Comparison of ENCODE assay signal across 20 cellular contexts in the genomic region with DNA sequence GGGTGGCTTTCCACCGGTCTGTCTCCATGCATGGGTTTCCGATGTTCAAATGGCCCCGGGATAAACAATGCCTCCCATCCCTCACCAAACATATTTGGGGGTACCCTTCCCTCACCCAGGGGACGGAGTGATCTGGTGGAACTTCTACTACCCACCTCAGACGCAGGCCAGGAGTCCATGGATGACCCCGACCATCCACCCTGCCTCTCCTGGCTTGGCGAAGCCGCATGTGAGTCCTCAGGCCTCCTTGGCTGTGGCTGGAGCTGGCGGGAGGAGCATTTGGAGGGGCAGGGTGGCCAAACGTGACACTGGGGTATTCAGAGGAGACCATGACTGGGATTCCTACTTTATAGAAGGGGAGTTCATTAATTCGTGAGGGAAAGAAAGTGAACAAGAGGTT. TPM values are rescaled to one million over a fixed set of nuclear protein-coding genes. Genes with fewer than 3 reads are reported as not detected.
"Had no signal": no experiment of that assay in that cellular context is flagged by ENCODE, and none has a peak within 500 bp of the region (broad histone marks: within the 10 kb centered on the region; RNA-seq: fewer than 3 reads in every experiment).

No MANE protein-coding gene starts in this region.

- DNase-seq: activated CD4-positive, CD25-positive, alpha-beta regulatory T cell treated with anti-CD3 and anti-CD28 coated beads, Interleukin-2, amount 50 U/mL, for 72 hours; activated naive CD4-positive, alpha-beta T cell treated with anti-CD3 and anti-CD28 coated beads for 36 hours; activated naive CD8-positive, alpha-beta T cell treated with anti-CD3 and anti-CD28 coated beads, Interleukin-2, amount 50 U/mL, for 24 hours; activated T-cell treated with anti-CD3 and anti-CD28 coated beads, Interleukin-2, amount 50 U/mL, for 24 hours; anterior cingulate cortex; effector CD4-positive, alpha-beta T cell; heart right ventricle; left colon; nucleus accumbens; stimulated activated CD4-positive, alpha-beta T cell treated with anti-CD3 and anti-CD28 coated beads, Interleukin-2, amount 100 ng/mL, for 48 hours; stimulated activated naive CD8-positive, alpha-beta T cell treated with anti-CD3 and anti-CD28 coated beads, Interleukin-15, amount 100 ng/mL, for 72 hours; trophoblast cell had no signal

- H3K27me3 ChIP-seq: heart right ventricle, right atrium auricular region had no signal

- H3K9me3 ChIP-seq: heart right ventricle, right atrium auricular region, suprapubic skin had no signal

- H3K4me3 ChIP-seq: coronary artery, heart right ventricle, lung, right atrium auricular region, suprapubic skin had no signal

- H3K27ac ChIP-seq: coronary artery, heart right ventricle, right atrium auricular region, suprapubic skin had no signal

- H3K4me1 ChIP-seq: right atrium auricular region, suprapubic skin had no signal

- H3K36me3 ChIP-seq: heart right ventricle, right atrium auricular region, suprapubic skin had no signal

RNA-seq across cellular contexts. Expression of gene FRMD1, which starts 45.9 kb away (rescaled TPM):
- total RNA-seq: activated naive CD4-positive, alpha-beta T cell treated with anti-CD3 and anti-CD28 coated beads for 36 hours; activated T-helper 2 cell treated with anti-CD3 and anti-CD28 coated beads, Interferon-gamma antibody, Interleukin-2, Interleukin-4, amounts not matched to agents 10 μg/mL and 5 μg/mL and 100 μg/mL, durations not matched to agents 14 hours and 24 hours and 36 hours; esophagus mucosa; mesothelial cell of epicardium; skeletal muscle tissue had no signal
